24 cellular contexts compared by ENCODE assay signal in genomic region chr2:24539258-24539657, GRCh38.
"Had no signal": no experiment of that assay in that cellular context is flagged by ENCODE, and none has a peak within 500 bp of the region (broad histone marks: within the 10 kb centered on the region; RNA-seq: fewer than 3 reads in every experiment).

No MANE protein-coding gene starts in this region.

- H3K9me3 ChIP-seq: adrenal gland, body of pancreas, esophagus squamous epithelium had no signal

- H3K4me3 Mint-ChIP-seq: activated naive CD4-positive, alpha-beta T cell treated with anti-CD3 and anti-CD28 coated beads for 36 hours; activated naive CD8-positive, alpha-beta T cell treated with anti-CD3 and anti-CD28 coated beads for 36 hours; activated T-helper 1 cell treated with anti-CD3 and anti-CD28 coated beads, Interleukin-12 subunit alpha, Interleukin-12 subunit beta, Interleukin-2, Interleukin-4 antibody, amounts not matched to agents 30 ng/mL and 10 ng/mL and 1 ng/mL, durations not matched to agents 14 hours and 24 hours and 36 hours; naive thymus-derived CD4-positive, alpha-beta T cell; T-helper 2 cell treated with Interferon-gamma antibody and Interleukin-4, amounts not matched to agents 5 μg/mL and 100 μg/mL, for 36 hours had no signal

- ATAC-seq: body of pancreas; left ventricle myocardium superior; naive thymus-derived CD4-positive, alpha-beta T cell had no signal

- H3K27ac ChIP-seq: adrenal gland, body of pancreas, right atrium auricular region, tibial nerve had no signal

- DNase-seq: activated CD4-positive, alpha-beta T cell treated with anti-CD3 and anti-CD28 coated beads for 4 hours; activated CD4-positive, alpha-beta T cell treated with anti-CD3 and anti-CD28 coated beads, Interleukin-2, amount 50 U/mL, for 48 hours; activated CD8-positive, alpha-beta memory T cell treated with anti-CD3 and anti-CD28 coated beads for 24 hours; activated effector memory CD4-positive, alpha-beta T cell treated with anti-CD3 and anti-CD28 coated beads, Interleukin-2, amount 50 U/mL, for 16 hours; activated naive CD4-positive, alpha-beta T cell treated with anti-CD3 and anti-CD28 coated beads for 36 hours; activated naive CD8-positive, alpha-beta T cell treated with anti-CD3 and anti-CD28 coated beads for 36 hours; adrenal gland; aorta; body of pancreas; dermis blood vessel endothelial cell; effector CD4-positive, alpha-beta T cell; esophagus squamous epithelium; glutamatergic neuron; islet precursor cell; left ventricle myocardium superior; naive thymus-derived CD4-positive, alpha-beta T cell; occipital lobe; stimulated activated CD4-positive, alpha-beta T cell treated with anti-CD3 and anti-CD28 coated beads, Interleukin-15, amount 100 ng/mL, for 24 hours; stimulated activated CD4-positive, alpha-beta T cell treated with anti-CD3 and anti-CD28 coated beads, Interleukin-2, amount 100 ng/mL, for 24 hours; stimulated activated naive CD4-positive, alpha-beta T cell had no signal

- H3K27me3 Mint-ChIP-seq: activated naive CD8-positive, alpha-beta T cell treated with anti-CD3 and anti-CD28 coated beads for 36 hours; naive thymus-derived CD4-positive, alpha-beta T cell had no signal

- H3K27ac Mint-ChIP-seq: activated naive CD4-positive, alpha-beta T cell treated with anti-CD3 and anti-CD28 coated beads for 36 hours; activated naive CD8-positive, alpha-beta T cell treated with anti-CD3 and anti-CD28 coated beads for 36 hours; activated T-helper 1 cell treated with anti-CD3 and anti-CD28 coated beads, Interleukin-12 subunit alpha, Interleukin-12 subunit beta, Interleukin-2, Interleukin-4 antibody, amounts not matched to agents 30 ng/mL and 10 ng/mL and 1 ng/mL, durations not matched to agents 14 hours and 24 hours and 36 hours; naive thymus-derived CD4-positive, alpha-beta T cell; T-helper 2 cell treated with Interferon-gamma antibody and Interleukin-4, amounts not matched to agents 5 μg/mL and 100 μg/mL, for 36 hours had no signal

- H3K27me3 ChIP-seq: adrenal gland, body of pancreas, esophagus squamous epithelium, right atrium auricular region, tibial nerve had no signal
